8 cellular contexts compared by ENCODE assay signal in genomic region chr14:106844608-106845285, GRCh38.
DNase-seq lines count a peak whose midpoint lies in the region; ATAC-seq lines count a peak whose summit lies in the region.

No MANE protein-coding gene starts in this region.

- no peak overlapping the region for H2BK12ac ChIP-seq in mesenchymal stem cell (ENCODE audit: low read length in 2 of 2)

- H2BK5ac ChIP-seq in mesenchymal stem cell (ENCODE audit: low read depth, low read length, poor library complexity, severe bottlenecking) = no peak overlapping the region

- H3K4ac ChIP-seq in mesenchymal stem cell (ENCODE audit: low read depth in 1 of 2, low read length in 2 of 2) = no peak overlapping the region

- DNase-seq in NCI-H1092 treated with DMSO at 0.1 percent for 48 hours (lab: John Stamatoyannopoulos, UW) (peak; percentile 10), NCI-H1092 (lab: John Stamatoyannopoulos, UW) (no peak), T-helper 1 cell (peak; percentile 51 to 64 (median 57)), mesenchymal stem cell (no peak)
- peak; percentile 70 for DNase-seq in stimulated activated naive CD8-positive, alpha-beta T cell treated with anti-CD3 and anti-CD28 coated beads, Interleukin-15, Interleukin-2, amounts not matched to agents 100 U/mL and 50 U/mL, for 24 hours

- peak overlapping the region; percentile 25 for H3K27ac ChIP-seq in adipose tissue (ENCODE audit: low read depth, low read length)
- H3K27ac ChIP-seq in mesenchymal stem cell (ENCODE audit: low read length, poor library complexity, severe bottlenecking) = no peak overlapping the region

- no peak overlapping the region for H4K8ac ChIP-seq in mesenchymal stem cell (ENCODE audit: low read length)

- H3K4me1 ChIP-seq in mesenchymal stem cell (ENCODE audit: control insufficient read depth, insufficient read depth, low read depth, low read length) = no peaks in the 10 kb centered on the region

- 23 to 37% (median 27%) methylated on average over 48 to 56 of the region's 56 CpGs for WGBS in adipose tissue, 3 donors
- WGBS in mesenchymal stem cell = 87% methylated on average over 56 of the region's 56 CpGs

- H3K4me3 ChIP-seq in mesenchymal stem cell (ENCODE audit: insufficient read depth in 1 of 2, low read depth in 1 of 2, low read length in 2 of 2) = peak overlapping the region in 1 of 2 experiments; percentile 67

- no peak overlapping the region for H4K91ac ChIP-seq in mesenchymal stem cell (ENCODE audit: low read length)

- no peak overlapping the region for H3K23ac ChIP-seq in mesenchymal stem cell (ENCODE audit: low read length in 2 of 2)

- no peak overlapping the region for H2AFZ ChIP-seq in mesenchymal stem cell (ENCODE audit: low read depth, low read length)

- H3K14ac ChIP-seq in mesenchymal stem cell (ENCODE audit: low read length in 2 of 2) = no peak overlapping the region

- ATAC-seq in HG03571 (IDR thresholded peaks at IDR 0.05; ENCODE audit: unreplicated experiment) (peak; percentile 42), GM18861 (IDR thresholded peaks at IDR 0.05; ENCODE audit: unreplicated experiment) (no peak)
- peak; percentile 53 for ATAC-seq in stimulated activated naive CD8-positive, alpha-beta T cell treated with anti-CD3 and anti-CD28 coated beads, Interleukin-15, Interleukin-2, amounts not matched to agents 100 U/mL and 50 U/mL, for 24 hours

- H3K79me1 ChIP-seq in mesenchymal stem cell (replicated peaks; ENCODE audit: low read length, poor library complexity, severe bottlenecking) = no peaks in the 10 kb centered on the region

- H3K4me2 ChIP-seq in mesenchymal stem cell (ENCODE audit: low read length, poor library complexity, severe bottlenecking) = no peak overlapping the region

- no peak overlapping the region for H2AK5ac ChIP-seq in mesenchymal stem cell (ENCODE audit: low read length, severe bottlenecking)

- H3K27me3 ChIP-seq in mesenchymal stem cell (ENCODE audit: control insufficient read depth in 1 of 2, insufficient read depth in 1 of 2, low read length in 2 of 2) = no peaks in the 10 kb centered on the region

- H3K18ac ChIP-seq in mesenchymal stem cell (ENCODE audit: low read depth in 1 of 2, low read length in 2 of 2) = no peak overlapping the region

- H2BK120ac ChIP-seq in mesenchymal stem cell (ENCODE audit: low read depth, low read length) = no peak overlapping the region

- H2BK15ac ChIP-seq in mesenchymal stem cell (ENCODE audit: low read depth, poor library complexity, severe bottlenecking) = no peak overlapping the region

- no peaks in the 10 kb centered on the region for H3K36me3 ChIP-seq in mesenchymal stem cell (ENCODE audit: control insufficient read depth in 1 of 2, insufficient read depth in 2 of 2, low read depth in 1 of 2, low read length in 2 of 2)

- peak overlapping the region; percentile 70 for H3K9ac ChIP-seq in mesenchymal stem cell (ENCODE audit: low read length)

- H3K9me3 ChIP-seq in mesenchymal stem cell (ENCODE audit: control insufficient read depth, low read length) = no peaks in the 10 kb centered on the region

Comparison
In these comparisons a context has a peak if more than half of its experiments do, and no peak if none do; other contexts are left out.
1. DNase-seq: peak in NCI-H1092 treated with DMSO at 0.1 percent for 48 hours (single experiment), T-helper 1 cell (5 of 5) and stimulated activated naive CD8-positive, alpha-beta T cell treated with anti-CD3 and anti-CD28 coated beads, Interleukin-15, Interleukin-2, amounts not matched to agents 100 U/mL and 50 U/mL, for 24 hours (single experiment); none in NCI-H1092 (single experiment) and mesenchymal stem cell (single experiment).